In genomic region chr3:132726341-132726823, GRCh38 we compare ENCODE assay signal across 8 cellular contexts. TPM values are rescaled to one million over a fixed set of nuclear protein-coding genes. Genes with fewer than 3 reads are reported as not detected.
DNase-seq lines count a peak whose midpoint lies in the region; ATAC-seq, FAIRE-seq and TF ChIP-seq lines count a peak whose summit lies in the region.

No MANE protein-coding gene starts in this region.

- H3K4me3 ChIP-seq in AG04450 (ENCODE audit: low read depth, low read length) (no peak overlapping the region), K562 (no peak overlapping the region), lower lobe of right lung (no peak overlapping the region)

- no TSS peak for BruUV-seq in K562 (replicated peaks; lab: Mats Ljungman, UMichigan)

- ATAC-seq in K562 = no peak
- ATAC-seq in lower lobe of right lung = no peak
- no peak for ATAC-seq in HG03460 (IDR thresholded peaks at IDR 0.05; ENCODE audit: unreplicated experiment)

- CTCF ChIA-PET in AG04450 (lab: Charles Lee) (interaction anchor here (0.6 to 5.3 kb wide), 55 partner anchors 8 to 1486 kb away, joined by 3 to 41 read pairs (median 4); partner anchors contain the start of genes TMEM108 and TOPBP1), K562 (lab: Yijun Ruan, JAX; ENCODE audit: low intra/inter-chr PET ratio) (interaction anchor here (1.3 kb wide), 1 partner anchor 651 kb away, joined by 5 read pairs; no protein-coding TSS in a partner anchor)

- no peak for DNase-seq in AG04450 (ENCODE audit: low read depth, low spot score)
- DNase-seq in GM18507 (ENCODE audit: extremely low spot score, insufficient read length, low read depth) = peak; percentile 15
- peak; percentile 43 for DNase-seq in NCI-H2196 treated with DMSO at 0.1 percent for 48 hours (lab: John Stamatoyannopoulos, UW; ENCODE audit: unreplicated experiment)
- peak; percentile 10 to 45 (median 20) for DNase-seq in K562 (ENCODE audit: extremely low read depth in 1 of 4, low spot score in 3 of 4)
- DNase-seq in lower lobe of right lung = no peak
- no peak for DNase-seq in HK-2 (ENCODE audit: unreplicated experiment)
- no peak for DNase-seq in activated effector memory CD4-positive, alpha-beta T cell treated with anti-CD3 and anti-CD28 coated beads, Interleukin-2, amount 50 U/mL, for 16 hours

- no peak for TF ChIP-seq POLR2A in K562 (conservative IDR thresholded peaks at IDR 0.05)

- FAIRE-seq in GM18507 (lab: Jason Lieb, UNC) (peak; percentile 79), K562 (lab: Jason Lieb, UNC) (peak; percentile 65)

- TF ChIP-seq CTCF in AG04450 (IDR thresholded peaks at IDR 0.05; ENCODE audit: low read depth, low read length) (peak; percentile 70), K562 (IDR thresholded peaks at IDR 0.05 in 2 of 3, conservative IDR thresholded peaks at IDR 0.05 in 1 of 3; ENCODE audit: insufficient read depth in 2 of 3, low read depth in 1 of 3, low read length in 3 of 3) (peak; percentile 39 to 71 (median 64); a peak in 5 of 6 replicates), lower lobe of right lung (IDR thresholded peaks at IDR 0.05) (peak; percentile 80)

- H3K4me1 ChIP-seq in K562 (replicated peaks in 1 of 2; ENCODE audit: control insufficient read depth in 2 of 2, insufficient read depth in 2 of 2, low read length in 2 of 2) (peaks cover 0 to 9% of the 10 kb centered on the region in 2 experiments; a peak in 2 of 5 replicates), lower lobe of right lung (peaks cover 8% of the 10 kb centered on the region)

- peaks cover 8% of the 10 kb centered on the region; the same call in 2 of the 3 replicates for H3K79me2 ChIP-seq in K562 (ENCODE audit: control insufficient read depth, insufficient read depth, low read length)

- H2AFZ ChIP-seq in K562 (ENCODE audit: low read depth, low read length) = no peak overlapping the region

- H3K9me3 ChIP-seq in AG04450 (ENCODE audit: control insufficient read depth, insufficient read depth, low read length) (no peaks in the 10 kb centered on the region), K562 (replicated peaks; ENCODE audit: control insufficient read depth, insufficient read depth, low read depth, low read length) (no peaks in the 10 kb centered on the region), lower lobe of right lung (no peaks in the 10 kb centered on the region)

- H3K27me3 ChIP-seq in AG04450 (ENCODE audit: control insufficient read depth, insufficient read depth, low read length) (no peaks in the 10 kb centered on the region), K562 (ENCODE audit: control insufficient read depth in 2 of 2, insufficient read depth in 2 of 2, low read length in 2 of 2) (no peaks in the 10 kb centered on the region), lower lobe of right lung (ENCODE audit: low read depth) (no peaks in the 10 kb centered on the region)

- peak; percentile 31 to 64 for TF ChIP-seq RAD21 in K562 (CRISPR knock-in tag; conservative IDR thresholded peaks at IDR 0.05 in 1 of 2, IDR thresholded peaks at IDR 0.05 in 1 of 2)

- H4K20me1 ChIP-seq in K562 (replicated peaks; ENCODE audit: control insufficient read depth, insufficient read depth, low read length) = no peaks in the 10 kb centered on the region

- H3K4me2 ChIP-seq in K562 (ENCODE audit: insufficient read depth, low read length) = no peak overlapping the region

- H3K27ac ChIP-seq in AG04450 (ENCODE audit: low read depth, low read length) = no peak overlapping the region
- H3K27ac ChIP-seq in K562 (ENCODE audit: extremely low read depth, low read depth, low read length) = no peak overlapping the region
- H3K27ac ChIP-seq in lower lobe of right lung = no peak overlapping the region

- TF ChIP-seq EP300 in K562 (IDR thresholded peaks at IDR 0.05; ENCODE audit: low read length) = no peak

- H3K36me3 ChIP-seq in K562 (ENCODE audit: control insufficient read depth, insufficient read depth, low read length) = no peaks in the 10 kb centered on the region
- no peaks in the 10 kb centered on the region for H3K36me3 ChIP-seq in lower lobe of right lung

- H3K9ac ChIP-seq in K562 (ENCODE audit: insufficient read depth in 1 of 2, low read depth in 2 of 2, low read length in 2 of 2) = no peak overlapping the region

- in situ Hi-C loops in K562 (cut with MboI) = loop anchor here (10.0 to 25.0 kb wide), 3 partner anchors 311 to 1086 kb away; partner anchors contain the start of genes SRPRB and TMEM108

- H3K9me1 ChIP-seq in K562 (ENCODE audit: control insufficient read depth, insufficient read depth, low read length) = no peaks in the 10 kb centered on the region

- WGBS in K562 (ENCODE audit: insufficient coverage, low coverage, missing lambda C conversion rate) = 0% methylated on average over 2 of the region's 2 CpGs

- POLR2A ChIA-PET in AG04450 (lab: Yijun Ruan, JAX) (no interaction called here), K562 (lab: Yijun Ruan, JAX) (interaction anchor here (0.7 kb wide), 1 partner anchor 1587 kb away, joined by 4 read pairs; no protein-coding TSS in a partner anchor)

- intact Hi-C loops in K562 (cut with micrococcal nuclease) = loop anchor here (10.0 kb wide), 2 partner anchors 848 to 1198 kb away; partner anchors contain the start of gene CDV3
- intact Hi-C loops in lower lobe of right lung (cut with DNase I) = no loop called here

TF ChIP-seq in K562, 482 proteins besides CTCF, POLR2A, EP300 and RAD21 (continues in another document):
- TF ChIP-seq ARID3A (IDR thresholded peaks at IDR 0.05; ENCODE audit: borderline replicate concordance, low read depth, low read length) (0 out of 2 replicates have a peak, but pooled peaks have one; percentile 71), BRF2 (IDR thresholded peaks at IDR 0.05; ENCODE audit: borderline replicate concordance, insufficient read depth, insufficient read length) (no peak), ZNF384 (IDR thresholded peaks at IDR 0.05; ENCODE audit: low read depth, low read length) (no peak), IRF2 (CRISPR knock-in tag; IDR thresholded peaks at IDR 0.05) (no peak), TEAD4 (IDR thresholded peaks at IDR 0.05; ENCODE audit: low read length) (peak; percentile 64), TEAD4 (CRISPR knock-in tag; IDR thresholded peaks at IDR 0.05; ENCODE audit: borderline replicate concordance) (no peak), MTA1 (IDR thresholded peaks at IDR 0.05; ENCODE audit: borderline replicate concordance) (no peak), TEAD1 (CRISPR knock-in tag; IDR thresholded peaks at IDR 0.05) (peak in 1 of 2 experiments; percentile 72; a peak in 2 of 4 replicates), HDAC2 (IDR thresholded peaks at IDR 0.05) (no peak), MLLT1 (IDR thresholded peaks at IDR 0.05) (no peak)

RNA-seq across cellular contexts. Expression of gene NPHP3, which starts 4.2 kb away (rescaled TPM):
- polyA plus RNA-seq in AG04450 (2011; rRNA removed) = 31.0 and 40.4 TPM in 2 replicates
- 16.0 and 30.8 TPM in 2 replicates for polyA minus RNA-seq in AG04450 (2011; rRNA and poly(A)+ RNA removed)
- 20.1 and 59.2 TPM in 2 replicates for total RNA-seq in K562 (2011; cell fraction: chromatin; rRNA removed; ENCODE audit: low replicate concordance)
- total RNA-seq in K562 (2011; cell fraction: nucleolus; rRNA removed) = 8.8 and 15.5 TPM in 2 replicates
- total RNA-seq in K562 (2011; cell fraction: nucleoplasm; rRNA removed) = 18.0 and 23.5 TPM in 2 replicates
- total RNA-seq in K562 (2014; rRNA removed) = 3.5 and 8.2 TPM in 2 replicates
- total RNA-seq in K562 (2014; rRNA removed; fragmentation: Illumina TruSeq; extraction: Trizol) = 7.4 and 9.0 TPM in 2 replicates
- 5.7 and 7.0 TPM in 2 replicates for total RNA-seq in K562 (2015; rRNA removed; fragmentation: Illumina TruSeq; extraction: Trizol)
- total RNA-seq in K562 (2021) = 5.3 and 6.4 TPM in 2 replicates
- 13.2 and 13.5 TPM in 2 replicates for polyA plus RNA-seq in K562 (2011; rRNA removed)
- polyA plus RNA-seq in K562 (2011; cell fraction: cytosol; rRNA removed) = 3.0 and 7.4 TPM in 2 replicates
- 17.3 and 18.0 TPM in 2 replicates for polyA plus RNA-seq in K562 (2011; cell fraction: nucleus; rRNA removed)
- polyA plus RNA-seq in K562 (2012) = 3.7 and 7.0 TPM in 2 replicates
- polyA plus RNA-seq in K562 (2014; fragmentation: Illumina TruSeq; extraction: Trizol) = 5.8 and 6.0 TPM in 2 replicates
- 1 to 10 TPM in 1 of 2 experiments, under 1 TPM in 1; 0.62 to 1.8 TPM for polyA plus RNA-seq in K562 (2014; fragmentation: Nextera tagmentation; extraction: Ambion mirVana)
- polyA plus RNA-seq in K562 (2014; rRNA removed) = 7.6 and 9.6 TPM in 2 replicates
- 15.3 and 17.7 TPM in 2 replicates for polyA minus RNA-seq in K562 (2011; rRNA and poly(A)+ RNA removed)
- 2.3 and 5.8 TPM in 2 replicates for polyA minus RNA-seq in K562 (2011; cell fraction: cytosol; rRNA and poly(A)+ RNA removed)
- polyA minus RNA-seq in K562 (2011; cell fraction: nucleus; rRNA and poly(A)+ RNA removed) = 13.2 and 18.3 TPM in 2 replicates
- total RNA-seq in lower lobe of right lung = 31.2 TPM

Comparison
In these comparisons a context has a peak if more than half of its experiments do, and no peak if none do; other contexts are left out.
1. DNase-seq: peak in GM18507 (single experiment), NCI-H2196 treated with DMSO at 0.1 percent for 48 hours (single experiment) and K562 (4 of 4); none in AG04450 (single experiment), lower lobe of right lung (single experiment), HK-2 (single experiment) and activated effector memory CD4-positive, alpha-beta T cell treated with anti-CD3 and anti-CD28 coated beads, Interleukin-2, amount 50 U/mL, for 16 hours (single experiment).
2. Peak in every context shown above with its lines, with median percentiles within 50 percentile points of each other: CTCF ChIP-seq.